In genomic region chr2:196640031-196640548, GRCh38 we compare ENCODE assay signal across 8 cellular contexts. TPM values are rescaled to one million over a fixed set of nuclear protein-coding genes. Genes with fewer than 3 reads are reported as not detected.
DNase-seq lines count a peak whose midpoint lies in the region; ATAC-seq, FAIRE-seq and TF ChIP-seq lines count a peak whose summit lies in the region.

No MANE protein-coding gene starts in this region.

- H3K9me2 ChIP-seq in neural cell (ENCODE audit: insufficient read depth, low read length) = no peaks in the 10 kb centered on the region

- peak overlapping the region; percentile 71 for H3K4me2 ChIP-seq in neural cell (ENCODE audit: low read length)

- TSS peak; percentile 54 for BruUV-seq in Calu3 (replicated peaks; lab: Mats Ljungman, UMichigan)

- H4K20me1 ChIP-seq in neural cell (ENCODE audit: insufficient read depth) = no peaks in the 10 kb centered on the region

- peak overlapping the region; percentile 65 for H2AFZ ChIP-seq in neural cell (ENCODE audit: low read depth, low read length)

- intact Hi-C loops in Calu3 (cut with micrococcal nuclease; ENCODE audit: unreplicated experiment) = no loop called here

- no peak for TF ChIP-seq EP300 in neural cell (conservative IDR thresholded peaks at IDR 0.05; ENCODE audit: poor library complexity, severe bottlenecking)

- peaks cover 5% of the 10 kb centered on the region for H3K9me3 Mint-ChIP-seq in Calu3 (ENCODE audit: low read depth, unreplicated experiment)
- no peaks in the 10 kb centered on the region for H3K9me3 Mint-ChIP-seq in central memory CD8-positive, alpha-beta T cell

- no peak for FAIRE-seq in urothelium cell line (lab: Jason Lieb, UNC)

- H3K36me3 Mint-ChIP-seq in Calu3 (ENCODE audit: insufficient read depth, unreplicated experiment) = peaks cover 23% of the 10 kb centered on the region
- H3K36me3 Mint-ChIP-seq in central memory CD8-positive, alpha-beta T cell (ENCODE audit: insufficient read depth) = peaks cover 4% of the 10 kb centered on the region

- H3K36me3 ChIP-seq in HUES48 (ENCODE audit: control insufficient read depth, insufficient read depth, low read length) (no peaks in the 10 kb centered on the region), neural cell (ENCODE audit: insufficient read depth, low read length) (no peaks in the 10 kb centered on the region)

- no peaks in the 10 kb centered on the region for H3K9me3 ChIP-seq in HUES48 (ENCODE audit: control insufficient read depth, insufficient read depth, low read length)
- no peaks in the 10 kb centered on the region for H3K9me3 ChIP-seq in neural cell (ENCODE audit: low read length)

- no peak for ATAC-seq in central memory CD8-positive, alpha-beta T cell (replicated peaks; ENCODE audit: extremely low read depth, poor library complexity, severe bottlenecking)
- no peak for ATAC-seq in HG02678 (IDR thresholded peaks at IDR 0.05; ENCODE audit: unreplicated experiment)

- H3K9ac ChIP-seq in HUES48 (ENCODE audit: low read depth, low read length) (peak overlapping the region; percentile 76), neural cell (ENCODE audit: low read length) (peak overlapping the region; percentile 49)

- H3K4me3 ChIP-seq in HUES48 (ENCODE audit: low read depth, low read length) (peak overlapping the region; percentile 91), neural cell (ENCODE audit: low read length) (peak overlapping the region; percentile 84)

- H3K27me3 ChIP-seq in HUES48 (ENCODE audit: control insufficient read depth, insufficient read depth, low read length) (no peaks in the 10 kb centered on the region), neural cell (ENCODE audit: insufficient read depth, low read depth, low read length) (no peaks in the 10 kb centered on the region)

- peak overlapping the region; percentile 93 for H3K27ac Mint-ChIP-seq in Calu3 (ENCODE audit: unreplicated experiment)
- H3K27ac Mint-ChIP-seq in central memory CD8-positive, alpha-beta T cell (ENCODE audit: low read depth) = peak overlapping the region; percentile 76

- DNase-seq in Calu3 (no peak), urothelium cell line (ENCODE audit: low spot score) (no peak)
- no peak for DNase-seq in central memory CD8-positive, alpha-beta T cell (ENCODE audit: low spot score in 2 of 2)
- no peak for DNase-seq in activated CD4-positive, CD25-positive, alpha-beta regulatory T cell treated with anti-CD3 and anti-CD28 coated beads, Interleukin-2, amount 50 U/mL, for 72 hours
- no peak for DNase-seq in activated CD4-positive, alpha-beta T cell treated with anti-CD3 and anti-CD28 coated beads, Interleukin-2, amount 50 U/mL, for 1 hour

- peaks cover 23% of the 10 kb centered on the region for H3K4me1 Mint-ChIP-seq in Calu3 (ENCODE audit: low read depth, unreplicated experiment)
- H3K4me1 Mint-ChIP-seq in central memory CD8-positive, alpha-beta T cell = peaks cover 14% of the 10 kb centered on the region

- H3K27ac ChIP-seq in HUES48 (ENCODE audit: low read depth, low read length) (peak overlapping the region; percentile 92), neural cell (ENCODE audit: low read length) (no peak overlapping the region)

- no peak for TF ChIP-seq CTCF in Calu3 (IDR thresholded peaks at IDR 0.05; ENCODE audit: unreplicated experiment)
- no peak for TF ChIP-seq CTCF in neural cell (IDR thresholded peaks at IDR 0.05; ENCODE audit: poor library complexity, severe bottlenecking)

- H3F3A ChIP-seq in neural cell (ENCODE audit: insufficient read depth, low read length, poor library complexity, severe bottlenecking) = no peaks in the 10 kb centered on the region

- peak overlapping the region; percentile 98 for H3K4me3 Mint-ChIP-seq in Calu3 (ENCODE audit: low read depth, unreplicated experiment)
- peak overlapping the region; percentile 88 for H3K4me3 Mint-ChIP-seq in central memory CD8-positive, alpha-beta T cell

- CTCF ChIA-PET in Calu3 (lab: Charles Lee) = interaction anchor here (1.0 kb wide), 1 partner anchor 56 kb away, joined by 4 read pairs; no protein-coding TSS in a partner anchor

- H3K79me2 ChIP-seq in neural cell (replicated peaks; ENCODE audit: insufficient read depth, low read length) = peaks cover 5% of the 10 kb centered on the region

- H3K27me3 Mint-ChIP-seq in Calu3 (ENCODE audit: unreplicated experiment) = no peaks in the 10 kb centered on the region
- H3K27me3 Mint-ChIP-seq in central memory CD8-positive, alpha-beta T cell = no peaks in the 10 kb centered on the region

- no peak for TF ChIP-seq RAD21 in neural cell (conservative IDR thresholded peaks at IDR 0.05)

- peaks cover 11% of the 10 kb centered on the region; the same call in 1 of the 2 replicates for H3K4me1 ChIP-seq in HUES48 (ENCODE audit: control insufficient read depth, insufficient read depth, low read length)

TF ChIP-seq in neural cell, 6 proteins besides CTCF, POLR2A, EP300 and RAD21:
- no peak for TF ChIP-seq REST (IDR thresholded peaks at IDR 0.05; ENCODE audit: borderline replicate concordance)
- TF ChIP-seq EZH2 (IDR thresholded peaks at IDR 0.05; ENCODE audit: borderline replicate concordance, insufficient read depth, low read length, poor library complexity, severe bottlenecking) = no peak
- TF ChIP-seq MXI1 (conservative IDR thresholded peaks at IDR 0.05; ENCODE audit: poor library complexity, severe bottlenecking) = no peak
- no peak for TF ChIP-seq SMC3 (conservative IDR thresholded peaks at IDR 0.05; ENCODE audit: poor library complexity)
- no peak for TF ChIP-seq POLR2AphosphoS5 (IDR thresholded peaks at IDR 0.05)
- TF ChIP-seq TAF1 (IDR thresholded peaks at IDR 0.05; ENCODE audit: low read depth) = no peak

RNA-seq across cellular contexts. Expression of gene CCDC150, which starts 0.6 kb away (rescaled TPM):
- total RNA-seq in Calu3 (2022) = 20.2 and 21.7 TPM in 2 replicates
- 0.57 and 1.8 TPM in 2 replicates for polyA plus RNA-seq in neural cell
- polyA minus RNA-seq in neural cell = 5.4 and 6.1 TPM in 2 replicates

RNA-seq across cellular contexts. Expression of gene HECW2, which starts 46.7 kb away (rescaled TPM):
- total RNA-seq in Calu3 (2022) = 1.0 and 1.2 TPM in 2 replicates
- 11.6 and 11.8 TPM in 2 replicates for polyA plus RNA-seq in neural cell
- polyA minus RNA-seq in neural cell = 57.7 and 69.0 TPM in 2 replicates
